In genomic region chr7:109125001-109125400, GRCh38 we compare ENCODE assay signal across 14 cellular contexts.
DNase-seq lines count a peak whose midpoint lies in the region; ATAC-seq and TF ChIP-seq lines count a peak whose summit lies in the region.
"Had no signal": no experiment of that assay in that cellular context is flagged by ENCODE, and none has a peak within 500 bp of the region (broad histone marks: within the 10 kb centered on the region; RNA-seq: fewer than 3 reads in every experiment).

No MANE protein-coding gene starts in this region.

- H4K91ac ChIP-seq in neuronal stem cell (ENCODE audit: low read depth, low read length, poor library complexity): no peak overlapping the region

- H3K9me3 ChIP-seq in OCI-LY3 (ENCODE audit: insufficient read depth, low read length) (no peaks in the 10 kb centered on the region), neuronal stem cell (replicated peaks in 1 of 2; ENCODE audit: control insufficient read depth in 2 of 2, insufficient read depth in 1 of 2, low read depth in 1 of 2, low read length in 2 of 2) (no peaks in the 10 kb centered on the region)

- H2BK5ac ChIP-seq in neuronal stem cell (ENCODE audit: low read length): no peak overlapping the region

- no CpG with 5 or more reads among the region's 3 CpGs for WGBS in neuronal stem cell (ENCODE audit: extremely low coverage in 2 of 2, insufficient read length in 2 of 2, insufficient replicate concordance in 1 of 2), 2 donors

- peaks cover 6% of the 10 kb centered on the region for H3K9me3 Mint-ChIP-seq in activated naive CD4-positive, alpha-beta T cell treated with anti-CD3 and anti-CD28 coated beads, Interleukin-2, amount 10 ng/mL, durations not matched to agents 7 days and 5 days
- no peaks in the 10 kb centered on the region for H3K9me3 Mint-ChIP-seq in activated CD8-positive, alpha-beta T cell treated with anti-CD3 and anti-CD28 coated beads, Interleukin-2, amount 10 ng/mL, durations not matched to agents 7 days and 5 days (ENCODE audit: insufficient read depth)

- H3K36me3 Mint-ChIP-seq in activated naive CD4-positive, alpha-beta T cell treated with anti-CD3 and anti-CD28 coated beads, Interleukin-2, amount 10 ng/mL, durations not matched to agents 7 days and 5 days: no peaks in the 10 kb centered on the region
- no peaks in the 10 kb centered on the region for H3K36me3 Mint-ChIP-seq in activated CD8-positive, alpha-beta T cell treated with anti-CD3 and anti-CD28 coated beads, Interleukin-2, amount 10 ng/mL, durations not matched to agents 7 days and 5 days (ENCODE audit: low read depth)
- H3K36me3 Mint-ChIP-seq: CD4-positive, alpha-beta memory T cell had no signal

- H2AK5ac ChIP-seq in neuronal stem cell (ENCODE audit: low read depth, low read length): no peak overlapping the region

- H3K27ac Mint-ChIP-seq in activated naive CD4-positive, alpha-beta T cell treated with anti-CD3 and anti-CD28 coated beads, Interleukin-2, amount 10 ng/mL, durations not matched to agents 7 days and 5 days: no peak overlapping the region
- no peak overlapping the region for H3K27ac Mint-ChIP-seq in activated CD8-positive, alpha-beta T cell treated with anti-CD3 and anti-CD28 coated beads, Interleukin-2, amount 10 ng/mL, durations not matched to agents 7 days and 5 days
- H3K27ac Mint-ChIP-seq: B cell; CD4-positive, alpha-beta memory T cell had no signal

- no peaks in the 10 kb centered on the region for H3K4me1 ChIP-seq in OCI-LY3 (ENCODE audit: low read length)
- peaks cover 0 to 26% of the 10 kb centered on the region in 2 donors for H3K4me1 ChIP-seq in neuronal stem cell (ENCODE audit: control insufficient read depth in 2 of 2, insufficient read depth in 1 of 2, low read depth in 1 of 2, low read length in 2 of 2)

- no peak overlapping the region for H2BK15ac ChIP-seq in neuronal stem cell (ENCODE audit: low read length)

- H2BK120ac ChIP-seq in neuronal stem cell (ENCODE audit: low read depth, low read length): no peak overlapping the region

- H3K4ac ChIP-seq in neuronal stem cell (ENCODE audit: low read length): no peak overlapping the region

- DNase-seq in epithelial cell of esophagus (ENCODE audit: low read depth) (peak; percentile 28), neuronal stem cell (ENCODE audit: low spot score) (no peak), CD1c-positive myeloid dendritic cell (ENCODE audit: extremely low spot score) (no peak)
- DNase-seq in activated naive CD4-positive, alpha-beta T cell treated with anti-CD3 and anti-CD28 coated beads, Interleukin-2, amount 10 ng/mL, durations not matched to agents 7 days and 5 days: no peak
- no peak for DNase-seq in activated CD8-positive, alpha-beta T cell treated with anti-CD3 and anti-CD28 coated beads, Interleukin-2, amount 10 ng/mL, durations not matched to agents 7 days and 5 days
- DNase-seq: C1 segment of cervical spinal cord; CD4-positive, alpha-beta memory T cell; DMS153; DMS79 treated with DMSO at 0.1 percent for 48 hours; EL; IMR-90 had no signal

- no peaks in the 10 kb centered on the region for H3K79me1 ChIP-seq in neuronal stem cell (ENCODE audit: low read depth, low read length)

- ATAC-seq in GM21390 (IDR thresholded peaks at IDR 0.05; ENCODE audit: unreplicated experiment): no peak
- no peak for ATAC-seq in activated CD8-positive, alpha-beta T cell treated with anti-CD3 and anti-CD28 coated beads, Interleukin-2, amount 10 ng/mL, durations not matched to agents 7 days and 5 days

- H3K9ac ChIP-seq in OCI-LY3 (ENCODE audit: low read length) (no peak overlapping the region), neuronal stem cell (ENCODE audit: low read depth, low read length, poor library complexity) (no peak overlapping the region)

- TF ChIP-seq CTCF in OCI-LY3 (IDR thresholded peaks at IDR 0.05; ENCODE audit: low read depth, low read length) (no peak), epithelial cell of esophagus (IDR thresholded peaks at IDR 0.05; ENCODE audit: insufficient read depth, low read depth, low read length, missing control alignments) (no peak)

- CTCF ChIA-PET in activated naive CD4-positive, alpha-beta T cell treated with anti-CD3 and anti-CD28 coated beads, Interleukin-2, amount 10 ng/mL, durations not matched to agents 7 days and 5 days (lab: Charles Lee): no interaction called here
- CTCF ChIA-PET in activated CD8-positive, alpha-beta T cell treated with anti-CD3 and anti-CD28 coated beads, Interleukin-2, amount 10 ng/mL, durations not matched to agents 7 days and 5 days (lab: Charles Lee): no interaction called here

- H3K79me2 ChIP-seq in OCI-LY3 (ENCODE audit: low read length): no peaks in the 10 kb centered on the region

- H3K27ac ChIP-seq in OCI-LY3 (ENCODE audit: low read length): no peak overlapping the region
- no peak overlapping the region for H3K27ac ChIP-seq in neuronal stem cell (replicated peaks; ENCODE audit: low read length)

- H3K4me2 ChIP-seq in OCI-LY3 (ENCODE audit: low read length) (no peak overlapping the region), neuronal stem cell (ENCODE audit: insufficient read depth, low read length, poor library complexity, severe bottlenecking) (no peak overlapping the region)

- no peak overlapping the region for H2BK12ac ChIP-seq in neuronal stem cell (ENCODE audit: low read length)

- H4K8ac ChIP-seq in neuronal stem cell (ENCODE audit: low read depth, low read length): no peak overlapping the region

- POLR2A ChIA-PET in activated CD8-positive, alpha-beta T cell treated with anti-CD3 and anti-CD28 coated beads, Interleukin-2, amount 10 ng/mL, durations not matched to agents 7 days and 5 days (lab: Charles Lee): interaction anchor here (0.6 kb wide), 1 partner anchor 568 kb away, joined by 3 read pairs; no protein-coding TSS in a partner anchor

- H3K14ac ChIP-seq in neuronal stem cell (ENCODE audit: low read length): no peak overlapping the region

- H3K36me3 ChIP-seq in OCI-LY3 (replicated peaks; ENCODE audit: low read depth, low read length) (no peaks in the 10 kb centered on the region), neuronal stem cell (replicated peaks in 1 of 2; ENCODE audit: control insufficient read depth in 2 of 2, insufficient read depth in 2 of 2, low read length in 2 of 2) (no peaks in the 10 kb centered on the region)

- H2AFZ ChIP-seq in OCI-LY3 (ENCODE audit: low read depth, low read length): 0 out of 2 replicates have a peak overlapping the region, but pooled peaks have one; percentile 41
- H2AFZ ChIP-seq in neuronal stem cell (ENCODE audit: low read length): peak overlapping the region; percentile 46

- no peaks in the 10 kb centered on the region for H3K4me1 Mint-ChIP-seq in activated naive CD4-positive, alpha-beta T cell treated with anti-CD3 and anti-CD28 coated beads, Interleukin-2, amount 10 ng/mL, durations not matched to agents 7 days and 5 days
- H3K4me1 Mint-ChIP-seq in activated CD8-positive, alpha-beta T cell treated with anti-CD3 and anti-CD28 coated beads, Interleukin-2, amount 10 ng/mL, durations not matched to agents 7 days and 5 days (ENCODE audit: low read depth): no peaks in the 10 kb centered on the region
- H3K4me1 Mint-ChIP-seq: B cell; CD4-positive, alpha-beta memory T cell had no signal

- H3K23ac ChIP-seq in neuronal stem cell (ENCODE audit: low read depth, low read length, poor library complexity): no peak overlapping the region

- H3K18ac ChIP-seq in neuronal stem cell (ENCODE audit: low read length): no peak overlapping the region

- H3K27me3 ChIP-seq in OCI-LY3 (ENCODE audit: low read depth, low read length): no peaks in the 10 kb centered on the region
- no peaks in the 10 kb centered on the region for H3K27me3 ChIP-seq in neuronal stem cell (ENCODE audit: control insufficient read depth in 3 of 3, insufficient read depth in 3 of 3, low read depth in 1 of 3, low read length in 3 of 3)

- no peak overlapping the region for H3K4me3 Mint-ChIP-seq in activated naive CD4-positive, alpha-beta T cell treated with anti-CD3 and anti-CD28 coated beads, Interleukin-2, amount 10 ng/mL, durations not matched to agents 7 days and 5 days
- H3K4me3 Mint-ChIP-seq in activated CD8-positive, alpha-beta T cell treated with anti-CD3 and anti-CD28 coated beads, Interleukin-2, amount 10 ng/mL, durations not matched to agents 7 days and 5 days: no peak overlapping the region
- H3K4me3 Mint-ChIP-seq: B cell; CD4-positive, alpha-beta memory T cell had no signal

- H3K27me3 Mint-ChIP-seq in activated naive CD4-positive, alpha-beta T cell treated with anti-CD3 and anti-CD28 coated beads, Interleukin-2, amount 10 ng/mL, durations not matched to agents 7 days and 5 days: no peaks in the 10 kb centered on the region
- no peaks in the 10 kb centered on the region for H3K27me3 Mint-ChIP-seq in activated CD8-positive, alpha-beta T cell treated with anti-CD3 and anti-CD28 coated beads, Interleukin-2, amount 10 ng/mL, durations not matched to agents 7 days and 5 days (ENCODE audit: low read depth)
- H3K27me3 Mint-ChIP-seq: B cell; CD4-positive, alpha-beta memory T cell had no signal

- H4K20me1 ChIP-seq in OCI-LY3 (ENCODE audit: insufficient read depth, low read length): no peaks in the 10 kb centered on the region

- no peak overlapping the region for H3K4me3 ChIP-seq in OCI-LY3 (ENCODE audit: low read length)
- H3K4me3 ChIP-seq in epithelial cell of esophagus (ENCODE audit: low read length): no peak overlapping the region
- no peak overlapping the region for H3K4me3 ChIP-seq in neuronal stem cell (ENCODE audit: low read length in 2 of 2)
